Comparison of ENCODE assay signal across 27 cellular contexts in genomic region chr4:21962691-21963090, GRCh38. TPM values are rescaled to one million over a fixed set of nuclear protein-coding genes. Genes with fewer than 3 reads are reported as not detected.
"Had no signal": no experiment of that assay in that cellular context is flagged by ENCODE, and none has a peak within 500 bp of the region (broad histone marks: within the 10 kb centered on the region; RNA-seq: fewer than 3 reads in every experiment).

No MANE protein-coding gene starts in this region.

- ATAC-seq: stimulated activated effector memory CD8-positive, alpha-beta T cell treated with anti-CD3 and anti-CD28 coated beads, Interleukin-12 subunit alpha, Interleukin-12 subunit beta, amount 100 ng/mL, for 72 hours; stimulated activated memory B cell treated with anti-CD40 and anti-IgM and Interleukin-4, amounts not matched to agents 10 μg/mL and 1 μg/mL and 100 μg/mL, for 72 hours; stimulated activated naive B cell treated with anti-CD40 and anti-IgM and Interleukin-4, amounts not matched to agents 10 μg/mL and 1 μg/mL and 100 μg/mL, for 72 hours; stimulated activated naive CD8-positive, alpha-beta T cell treated with anti-CD3 and anti-CD28 coated beads, Interleukin-15, amount 100 ng/mL, for 72 hours; stimulated activated naive CD8-positive, alpha-beta T cell treated with anti-CD3 and anti-CD28 coated beads, Interleukin-15, Interleukin-2, amounts not matched to agents 100 U/mL and 50 U/mL, for 24 hours; upper lobe of right lung had no signal

- H3K36me3 ChIP-seq: stomach, suprapubic skin, thoracic aorta, thyroid gland, tibial artery, tibial nerve, transverse colon, upper lobe of left lung, upper lobe of right lung, uterus, vagina had no signal

- H3K4me3 ChIP-seq: stomach, suprapubic skin, testis, thoracic aorta, thyroid gland, tibial artery, tibial nerve, transverse colon, upper lobe of left lung, upper lobe of right lung, uterus, vagina had no signal

- H3K9me3 ChIP-seq: stomach, suprapubic skin, testis, thoracic aorta, thyroid gland, tibial artery, tibial nerve, transverse colon, upper lobe of left lung, upper lobe of right lung, uterus, vagina had no signal

- H3K27ac ChIP-seq: stomach, suprapubic skin, testis, thoracic aorta, thyroid gland, tibial artery, tibial nerve, transverse colon, upper lobe of left lung, upper lobe of right lung, uterus, vagina had no signal

- H3K27me3 ChIP-seq: stomach, suprapubic skin, testis, thyroid gland, tibial artery, tibial nerve, transverse colon, upper lobe of left lung, upper lobe of right lung, uterus, vagina had no signal

- FAIRE-seq: urothelium cell line had no signal

- H3K4me1 ChIP-seq: stomach, suprapubic skin, testis, thyroid gland, tibial artery, tibial nerve, transverse colon, upper lobe of left lung, upper lobe of right lung, uterus, vagina had no signal

- DNase-seq: stimulated activated CD4-positive, alpha-beta T cell treated with anti-CD3 and anti-CD28 coated beads, Interleukin-2, amount 100 ng/mL, for 48 hours; stimulated activated CD4-positive, alpha-beta T cell treated with anti-CD3 and anti-CD28 coated beads, Interleukin-4, amount 100 ng/mL, for 1 hour; stimulated activated CD4-positive, alpha-beta T cell treated with anti-CD3 and anti-CD28 coated beads, Interleukin-4, amount 100 ng/mL, for 24 hours; stimulated activated CD4-positive, alpha-beta T cell treated with anti-CD3 and anti-CD28 coated beads, Interleukin-4, amount 100 ng/mL, for 4 hours; stimulated activated CD8-positive, alpha-beta memory T cell treated with anti-CD3 and anti-CD28 coated beads, Interleukin-4, amount 100 ng/mL, for 48 hours; stimulated activated naive B cell treated with anti-CD40 and anti-IgM and Interleukin-4, amounts not matched to agents 10 μg/mL and 1 μg/mL and 100 μg/mL, for 72 hours; stimulated activated naive CD4-positive, alpha-beta T cell; stimulated activated naive CD4-positive, alpha-beta T cell treated with Interleukin-2 at 50 U/mL for 16 hours; stimulated activated naive CD8-positive, alpha-beta T cell treated with anti-CD3 and anti-CD28 coated beads, Interleukin-15, amount 100 ng/mL, for 72 hours; stimulated activated naive CD8-positive, alpha-beta T cell treated with anti-CD3 and anti-CD28 coated beads, Interleukin-15, Interleukin-2, amounts not matched to agents 100 U/mL and 50 U/mL, for 24 hours; stomach; substantia nigra; testis; thyroid gland; tibial artery; transverse colon; trophoblast cell; upper lobe of left lung; upper lobe of right lung; uterus had no signal

RNA-seq across cellular contexts. Expression of gene KCNIP4, which starts 14.1 kb away (rescaled TPM):
- total RNA-seq: suprapubic skin, thoracic aorta, tibial nerve, upper lobe of right lung, vagina had no signal
